Comparison of ENCODE assay signal across 10 cellular contexts in genomic region chr14:74920281-74920680, GRCh38. TPM values are rescaled to one million over a fixed set of nuclear protein-coding genes. Genes with fewer than 3 reads are reported as not detected.
"Had no signal": no experiment of that assay in that cellular context is flagged by ENCODE, and none has a peak within 500 bp of the region (broad histone marks: within the 10 kb centered on the region; RNA-seq: fewer than 3 reads in every experiment).

No MANE protein-coding gene starts in this region.

- DNase-seq: GM23248, GOT3, H7, HFFc6, IMR-90 had no signal

- H2AFZ ChIP-seq: GM23248 had no signal

- H3K9me3 Mint-ChIP-seq: HFFc6 had no signal

- ATAC-seq: HCT116, K562 had no signal

- H3K4me1 ChIP-seq: HAP-1 had no signal

- H3K9ac ChIP-seq: GM23248 had no signal

- H3K4me3 ChIP-seq: GM23248, HAP-1, K562 had no signal

- H3K9me3 ChIP-seq: HAP-1 had no signal

- H3K4me3 Mint-ChIP-seq: HFFc6 had no signal

- H3K36me3 ChIP-seq: HAP-1 had no signal

- H3K27ac Mint-ChIP-seq: HFFc6 had no signal

- H3K27ac ChIP-seq: GM23248 had no signal

RNA-seq across cellular contexts. Expression of gene RPS6KL1, which starts 2.8 kb away (rescaled TPM):
- total RNA-seq: H4 had no signal

RNA-seq across cellular contexts. Expression of gene PROX2, which starts 44.3 kb away (rescaled TPM):
- total RNA-seq: GM23248, H4, H7, HFFc6, HT-29, IMR-90, K562 had no signal
